In the genomic region with DNA sequence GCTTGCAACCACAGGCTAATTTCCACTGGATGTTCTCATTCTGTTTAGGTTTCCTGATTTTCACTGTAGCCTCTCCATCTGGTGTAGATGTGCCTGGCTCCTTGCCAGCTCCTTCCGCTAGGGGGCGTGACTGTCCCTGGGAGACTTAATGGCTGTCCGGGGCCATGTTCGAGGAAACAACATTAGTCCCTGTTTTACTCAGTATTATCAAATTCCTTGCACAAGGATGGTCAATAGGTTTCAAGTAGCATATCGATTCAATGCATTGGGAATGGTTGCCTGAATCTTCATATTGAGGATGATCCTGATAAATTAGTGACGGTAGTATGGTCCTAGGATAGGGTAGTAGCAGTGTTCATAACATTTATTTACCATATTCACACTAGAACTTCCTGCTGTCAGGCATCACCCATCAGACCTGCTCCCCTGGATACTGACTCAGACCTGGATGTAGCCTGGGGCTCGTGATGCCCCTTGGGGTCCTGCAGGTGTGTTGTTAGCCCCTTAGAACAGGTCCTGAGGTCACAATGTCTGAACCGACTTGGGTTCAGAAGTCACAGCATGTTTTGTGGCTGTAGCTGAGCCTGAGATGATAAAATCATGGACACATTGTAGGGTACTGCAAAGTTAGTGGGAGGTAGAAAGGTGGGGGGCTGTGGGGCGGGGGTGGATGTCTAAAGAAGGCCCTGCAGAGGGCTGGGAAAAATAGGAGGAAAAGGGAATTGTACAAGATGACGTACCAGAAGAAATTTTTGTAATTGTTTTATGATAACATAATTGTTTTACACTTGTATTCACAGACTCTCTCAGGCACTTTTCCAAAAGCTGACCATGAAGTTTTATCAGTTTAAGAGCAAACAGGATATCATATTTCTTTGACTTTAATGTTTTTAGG, we compare ENCODE assay signal across 1 cellular context.
TF ChIP-seq lines count a peak whose summit lies in the region.

No MANE protein-coding gene starts in this region.

TF ChIP-seq in HEK293, 187 proteins besides CTCF, POLR2A, EP300 and RAD21 (continued from another document and continues in another):
- peak; percentile 34 for TF ChIP-seq ZNF398 (tag by site-specific recombination; IDR thresholded peaks at IDR 0.05)
- no peak for TF ChIP-seq ZNF146 (tag by site-specific recombination; IDR thresholded peaks at IDR 0.05)
- TF ChIP-seq, protein P1, sequence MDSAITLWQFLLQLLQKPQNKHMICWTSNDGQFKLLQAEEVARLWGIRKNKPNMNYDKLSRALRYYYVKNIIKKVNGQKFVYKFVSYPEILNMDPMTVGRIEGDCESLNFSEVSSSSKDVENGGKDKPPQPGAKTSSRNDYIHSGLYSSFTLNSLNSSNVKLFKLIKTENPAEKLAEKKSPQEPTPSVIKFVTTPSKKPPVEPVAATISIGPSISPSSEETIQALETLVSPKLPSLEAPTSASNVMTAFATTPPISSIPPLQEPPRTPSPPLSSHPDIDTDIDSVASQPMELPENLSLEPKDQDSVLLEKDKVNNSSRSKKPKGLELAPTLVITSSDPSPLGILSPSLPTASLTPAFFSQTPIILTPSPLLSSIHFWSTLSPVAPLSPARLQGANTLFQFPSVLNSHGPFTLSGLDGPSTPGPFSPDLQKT (IDR thresholded peaks at IDR 0.05; ENCODE audit: borderline replicate concordance, low read depth, low read length) = no peak
- TF ChIP-seq TCF7L2 (IDR thresholded peaks at IDR 0.05; ENCODE audit: borderline replicate concordance, low read depth, low read length) = peak; percentile 29; the same call in 1 of the 2 replicates
- TF ChIP-seq ZBTB49 (tag by site-specific recombination; IDR thresholded peaks at IDR 0.05; ENCODE audit: low read depth) = no peak
- TF ChIP-seq OVOL3 (tag by site-specific recombination; IDR thresholded peaks at IDR 0.05) = no peak
- no peak for TF ChIP-seq ZNF433 (tag by site-specific recombination; IDR thresholded peaks at IDR 0.05; ENCODE audit: low read depth)
- TF ChIP-seq ZFP69B (tag by site-specific recombination; IDR thresholded peaks at IDR 0.05) = no peak
- TF ChIP-seq ZNF785 (tag by site-specific recombination; IDR thresholded peaks at IDR 0.05) = no peak
- TF ChIP-seq ZNF530 (tag by site-specific recombination; IDR thresholded peaks at IDR 0.05; ENCODE audit: low read depth) = no peak
- TF ChIP-seq ZNF747 (tag by site-specific recombination; IDR thresholded peaks at IDR 0.05) = no peak
- peak; percentile 19 for TF ChIP-seq ZFHX2 (tag by site-specific recombination; conservative IDR thresholded peaks at IDR 0.05)
- peak; percentile 76 for TF ChIP-seq ZXDB (tag by site-specific recombination; IDR thresholded peaks at IDR 0.05)
- TF ChIP-seq ZFP41 (tag by site-specific recombination; IDR thresholded peaks at IDR 0.05; ENCODE audit: borderline replicate concordance) = no peak
- TF ChIP-seq RBAK (tag by site-specific recombination; IDR thresholded peaks at IDR 0.05) = no peak
- peak; percentile 42; the same call in 1 of the 2 replicates for TF ChIP-seq YY2 (tag by site-specific recombination; IDR thresholded peaks at IDR 0.05)
- TF ChIP-seq GLI2 (tag by site-specific recombination; IDR thresholded peaks at IDR 0.05; ENCODE audit: borderline replicate concordance, low read depth) = no peak
- TF ChIP-seq ZNF585B (tag by site-specific recombination; IDR thresholded peaks at IDR 0.05) = no peak
- no peak for TF ChIP-seq ZNF140 (tag by site-specific recombination; IDR thresholded peaks at IDR 0.05)
- TF ChIP-seq ATF2 (tag by site-specific recombination; IDR thresholded peaks at IDR 0.05; ENCODE audit: low read depth) = peak; percentile 8; the same call in 1 of the 2 replicates
- TF ChIP-seq ZNF114 (tag by site-specific recombination; IDR thresholded peaks at IDR 0.05) = no peak
- TF ChIP-seq ZNF501 (tag by site-specific recombination; IDR thresholded peaks at IDR 0.05) = peak; percentile 65; the same call in 1 of the 2 replicates
- TF ChIP-seq ZBTB7A (tag by site-specific recombination; IDR thresholded peaks at IDR 0.05; ENCODE audit: low read depth) = no peak
- TF ChIP-seq ZNF138 (tag by site-specific recombination; IDR thresholded peaks at IDR 0.05; ENCODE audit: borderline replicate concordance) = no peak
- peak; percentile 55; the same call in 1 of the 2 replicates for TF ChIP-seq ZNF692 (tag by site-specific recombination; IDR thresholded peaks at IDR 0.05)
- no peak for TF ChIP-seq ZBTB10 (tag by site-specific recombination; IDR thresholded peaks at IDR 0.05)
- no peak for TF ChIP-seq PRDM1 (tag by site-specific recombination; IDR thresholded peaks at IDR 0.05)
- no peak for TF ChIP-seq ZBTB1 (tag by site-specific recombination; IDR thresholded peaks at IDR 0.05)
- no peak for TF ChIP-seq SCRT2 (tag by site-specific recombination; IDR thresholded peaks at IDR 0.05)
- no peak for TF ChIP-seq ZNF596 (tag by site-specific recombination; IDR thresholded peaks at IDR 0.05)
- TF ChIP-seq ZNF843 (tag by site-specific recombination; IDR thresholded peaks at IDR 0.05) = peak; percentile 38; the same call in 1 of the 2 replicates
- TF ChIP-seq, protein P2, sequence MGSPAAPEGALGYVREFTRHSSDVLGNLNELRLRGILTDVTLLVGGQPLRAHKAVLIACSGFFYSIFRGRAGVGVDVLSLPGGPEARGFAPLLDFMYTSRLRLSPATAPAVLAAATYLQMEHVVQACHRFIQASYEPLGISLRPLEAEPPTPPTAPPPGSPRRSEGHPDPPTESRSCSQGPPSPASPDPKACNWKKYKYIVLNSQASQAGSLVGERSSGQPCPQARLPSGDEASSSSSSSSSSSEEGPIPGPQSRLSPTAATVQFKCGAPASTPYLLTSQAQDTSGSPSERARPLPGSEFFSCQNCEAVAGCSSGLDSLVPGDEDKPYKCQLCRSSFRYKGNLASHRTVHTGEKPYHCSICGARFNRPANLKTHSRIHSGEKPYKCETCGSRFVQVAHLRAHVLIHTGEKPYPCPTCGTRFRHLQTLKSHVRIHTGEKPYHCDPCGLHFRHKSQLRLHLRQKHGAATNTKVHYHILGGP (tag by site-specific recombination; IDR thresholded peaks at IDR 0.05) = no peak
- no peak for TF ChIP-seq SETDB1 (IDR thresholded peaks at IDR 0.05; ENCODE audit: insufficient read length, low read length)
- no peak for TF ChIP-seq ZNF211 (tag by site-specific recombination; IDR thresholded peaks at IDR 0.05; ENCODE audit: low read depth)
- TF ChIP-seq, protein P3, sequence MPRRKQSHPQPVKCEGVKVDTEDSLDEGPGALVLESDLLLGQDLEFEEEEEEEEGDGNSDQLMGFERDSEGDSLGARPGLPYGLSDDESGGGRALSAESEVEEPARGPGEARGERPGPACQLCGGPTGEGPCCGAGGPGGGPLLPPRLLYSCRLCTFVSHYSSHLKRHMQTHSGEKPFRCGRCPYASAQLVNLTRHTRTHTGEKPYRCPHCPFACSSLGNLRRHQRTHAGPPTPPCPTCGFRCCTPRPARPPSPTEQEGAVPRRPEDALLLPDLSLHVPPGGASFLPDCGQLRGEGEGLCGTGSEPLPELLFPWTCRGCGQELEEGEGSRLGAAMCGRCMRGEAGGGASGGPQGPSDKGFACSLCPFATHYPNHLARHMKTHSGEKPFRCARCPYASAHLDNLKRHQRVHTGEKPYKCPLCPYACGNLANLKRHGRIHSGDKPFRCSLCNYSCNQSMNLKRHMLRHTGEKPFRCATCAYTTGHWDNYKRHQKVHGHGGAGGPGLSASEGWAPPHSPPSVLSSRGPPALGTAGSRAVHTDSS (tag by site-specific recombination; IDR thresholded peaks at IDR 0.05) = 0 out of 2 replicates have a peak, but pooled peaks have one; percentile 33
- no peak for TF ChIP-seq ZNF768 (tag by site-specific recombination; IDR thresholded peaks at IDR 0.05)
- TF ChIP-seq ZNF341 (tag by site-specific recombination; IDR thresholded peaks at IDR 0.05; ENCODE audit: low read depth) = no peak
- TF ChIP-seq ZBTB44 (tag by site-specific recombination; IDR thresholded peaks at IDR 0.05) = peak; percentile 73; the same call in 1 of the 2 replicates
- TF ChIP-seq SCRT1 (tag by site-specific recombination; IDR thresholded peaks at IDR 0.05; ENCODE audit: borderline replicate concordance) = peak; percentile 45; the same call in 1 of the 2 replicates
- no peak for TF ChIP-seq ZNF112 (tag by site-specific recombination; IDR thresholded peaks at IDR 0.05)
- peak; percentile 74; the same call in 1 of the 2 replicates for TF ChIP-seq KLF10 (tag by site-specific recombination; IDR thresholded peaks at IDR 0.05)
- no peak for TF ChIP-seq MYNN (tag by site-specific recombination; IDR thresholded peaks at IDR 0.05; ENCODE audit: borderline replicate concordance)
- TF ChIP-seq YY1 (tag by site-specific recombination; IDR thresholded peaks at IDR 0.05) = peak; percentile 87
- TF ChIP-seq ZNF335 (tag by site-specific recombination; conservative IDR thresholded peaks at IDR 0.05) = peak; percentile 90
- no peak for TF ChIP-seq KLF8 (tag by site-specific recombination; IDR thresholded peaks at IDR 0.05)
- peak; percentile 42 for TF ChIP-seq GLIS1 (tag by site-specific recombination; IDR thresholded peaks at IDR 0.05)
